In genomic region chr7:107315821-107316220, GRCh38 we compare ENCODE assay signal across 23 cellular contexts.
"Had no signal": no experiment of that assay in that cellular context is flagged by ENCODE, and none has a peak within 500 bp of the region (broad histone marks: within the 10 kb centered on the region; RNA-seq: fewer than 3 reads in every experiment).

No MANE protein-coding gene starts in this region.

- H3K27me3 Mint-ChIP-seq: activated B cell treated with CpG ODN at 0.5 μM for 24 hours; activated CD4-positive, alpha-beta T cell treated with anti-CD3 and anti-CD28 coated beads, Interleukin-2, amount 10 ng/mL, durations not matched to agents 24 days and 14 days; activated CD8-positive, alpha-beta memory T cell treated with anti-CD3 and anti-CD28 coated beads, Interleukin-2, amount 10 ng/mL, durations not matched to agents 7 days and 5 days; activated naive CD4-positive, alpha-beta T cell treated with anti-CD3 and anti-CD28 coated beads, Interleukin-2, amount 50 U/mL, for 24 hours; activated T-cell treated with anti-CD3 and anti-CD28 coated beads, Interleukin-2, amount 50 U/mL, for 24 hours; T-cell had no signal

- ATAC-seq: activated CD8-positive, alpha-beta memory T cell treated with anti-CD3 and anti-CD28 coated beads, Interleukin-2, amount 10 ng/mL, durations not matched to agents 7 days and 5 days; Panc1; Right ventricle myocardium inferior; T-cell had no signal

- H3K27ac Mint-ChIP-seq: activated B cell treated with CpG ODN at 0.5 μM for 24 hours; activated CD4-positive, alpha-beta T cell treated with anti-CD3 and anti-CD28 coated beads, Interleukin-2, amount 10 ng/mL, durations not matched to agents 24 days and 14 days; activated CD8-positive, alpha-beta memory T cell treated with anti-CD3 and anti-CD28 coated beads, Interleukin-2, amount 10 ng/mL, durations not matched to agents 7 days and 5 days; activated naive CD4-positive, alpha-beta T cell treated with anti-CD3 and anti-CD28 coated beads, Interleukin-2, amount 50 U/mL, for 24 hours; activated T-cell treated with anti-CD3 and anti-CD28 coated beads, Interleukin-2, amount 50 U/mL, for 24 hours; activated T-helper 2 cell treated with anti-CD3 and anti-CD28 coated beads, Interferon-gamma antibody, Interleukin-2, Interleukin-4, amounts not matched to agents 10 μg/mL and 5 μg/mL and 100 μg/mL, durations not matched to agents 14 hours and 24 hours and 36 hours; T-cell had no signal

- H3K4me3 Mint-ChIP-seq: activated B cell treated with CpG ODN at 0.5 μM for 24 hours; activated CD4-positive, alpha-beta T cell treated with anti-CD3 and anti-CD28 coated beads, Interleukin-2, amount 10 ng/mL, durations not matched to agents 24 days and 14 days; activated CD8-positive, alpha-beta memory T cell treated with anti-CD3 and anti-CD28 coated beads, Interleukin-2, amount 10 ng/mL, durations not matched to agents 7 days and 5 days; activated naive CD4-positive, alpha-beta T cell treated with anti-CD3 and anti-CD28 coated beads, Interleukin-2, amount 50 U/mL, for 24 hours; activated T-cell treated with anti-CD3 and anti-CD28 coated beads, Interleukin-2, amount 50 U/mL, for 24 hours; T-cell had no signal

- H3K9me3 Mint-ChIP-seq: activated B cell treated with CpG ODN at 0.5 μM for 24 hours; activated CD4-positive, alpha-beta T cell treated with anti-CD3 and anti-CD28 coated beads, Interleukin-2, amount 10 ng/mL, durations not matched to agents 24 days and 14 days; activated naive CD4-positive, alpha-beta T cell treated with anti-CD3 and anti-CD28 coated beads, Interleukin-2, amount 50 U/mL, for 24 hours; activated T-cell treated with anti-CD3 and anti-CD28 coated beads, Interleukin-2, amount 50 U/mL, for 24 hours; activated T-helper 2 cell treated with anti-CD3 and anti-CD28 coated beads, Interferon-gamma antibody, Interleukin-2, Interleukin-4, amounts not matched to agents 10 μg/mL and 5 μg/mL and 100 μg/mL, durations not matched to agents 14 hours and 24 hours and 36 hours; T-cell had no signal

- H3K4me1 Mint-ChIP-seq: activated CD4-positive, alpha-beta T cell treated with anti-CD3 and anti-CD28 coated beads, Interleukin-2, amount 10 ng/mL, durations not matched to agents 24 days and 14 days; activated CD8-positive, alpha-beta memory T cell treated with anti-CD3 and anti-CD28 coated beads, Interleukin-2, amount 10 ng/mL, durations not matched to agents 7 days and 5 days; T-cell had no signal

- DNase-seq: activated B cell treated with CpG ODN at 0.5 μM for 24 hours; activated CD4-positive, alpha-beta T cell treated with anti-CD3 and anti-CD28 coated beads for 1 hour; activated CD4-positive, alpha-beta T cell treated with anti-CD3 and anti-CD28 coated beads, Interleukin-2, amount 10 ng/mL, durations not matched to agents 24 days and 14 days; activated CD4-positive, alpha-beta T cell treated with anti-CD3 and anti-CD28 coated beads, Interleukin-2, amount 50 U/mL, for 48 hours; activated CD8-positive, alpha-beta memory T cell treated with anti-CD3 and anti-CD28 coated beads, Interleukin-2, amount 10 ng/mL, durations not matched to agents 7 days and 5 days; activated T-cell treated with anti-CD3 and anti-CD28 coated beads, Interleukin-2, amount 50 U/mL, for 24 hours; NCI-H1048; NCI-H1417 treated with DMSO at 0.1 percent for 48 hours; NCI-H1694; NCI-H2029; NCI-H2107; NCI-H510A treated with DMSO at 0.1 percent for 48 hours; NCI-H774; NK-92 treated with Interleukin-12 subunit alpha and Interleukin-12 subunit beta, amount 100 ng/mL, for 24 hours; OCI-M1; RPMI8226; T-cell; T-helper 2 cell; T1000 had no signal
